Comparison of ENCODE assay signal across 8 cellular contexts in genomic region chr11:74726547-74727182, GRCh38. TPM values are rescaled to one million over a fixed set of nuclear protein-coding genes. Genes with fewer than 3 reads are reported as not detected.
DNase-seq lines count a peak whose midpoint lies in the region; ATAC-seq lines count a peak whose summit lies in the region.

No MANE protein-coding gene starts in this region.

- in situ Hi-C loops in SK-MEL-5 (cut with HindIII; ENCODE audit: low pct_unique_long_range_greater_than_20kb, low sequenced_read_pairs) = loop anchor here (10.0 to 25.0 kb wide), 2 partner anchors 114 to 252 kb away; no protein-coding TSS in a partner anchor

- DNase-seq in DMS114 treated with DMSO at 0.1 percent for 48 hours (lab: John Stamatoyannopoulos, UW; ENCODE audit: unreplicated experiment) (peak; percentile 43), M059J (ENCODE audit: low read depth) (peak; percentile 59), SK-MEL-5 (ENCODE audit: low read depth, low spot score) (peak; percentile 81), Right ventricle myocardium inferior (ENCODE audit: missing footprints) (peak; percentile 78), posterior cingulate gyrus (peak; percentile 49 to 96 (median 70)), GF-D8 (lab: John Stamatoyannopoulos, UW) (no peak)
- DNase-seq in activated naive CD4-positive, alpha-beta T cell treated with anti-CD3 and anti-CD28 coated beads, Interleukin-2, amount 50 U/mL, for 16 hours = peak; percentile 58

- peak; percentile 66 for ATAC-seq in GM21576 (IDR thresholded peaks at IDR 0.05; ENCODE audit: unreplicated experiment)
- peak; percentile 82 for ATAC-seq in Right ventricle myocardium inferior

- intact Hi-C loops in Right ventricle myocardium inferior (cut with DNase I) = loop anchor here (2.0 to 5.0 kb wide), 2 partner anchors 24 to 89 kb away; no protein-coding TSS in a partner anchor
- intact Hi-C loops in posterior cingulate gyrus (cut with DNase I) = loop anchor here (1.0 to 10.0 kb wide), 3 partner anchors 24 to 272 kb away; no protein-coding TSS in a partner anchor

RNA-seq across cellular contexts. Expression of gene CHRDL2, which starts 4.6 kb away (rescaled TPM):
- total RNA-seq in M059J (2014; rRNA removed; shearing (Covaris generic)) = not detected in 2 replicates
- 3.6 TPM in 1 of 2 replicates, not detected in the other for total RNA-seq in SK-MEL-5 (2014; rRNA removed; shearing (Covaris generic))
- polyA plus RNA-seq in SK-MEL-5 (2015; cell fraction: cytosol; rRNA removed) = not detected in 2 replicates
- polyA plus RNA-seq in SK-MEL-5 (2015; cell fraction: nucleus; rRNA removed) = not detected in 2 replicates
- total RNA-seq in Right ventricle myocardium inferior = 34.3 TPM

RNA-seq across cellular contexts. Expression of gene RNF169, which starts 22.0 kb away (rescaled TPM):
- 12.9 and 16.9 TPM in 2 replicates for total RNA-seq in M059J (2014; rRNA removed; shearing (Covaris generic))
- total RNA-seq in SK-MEL-5 (2014; rRNA removed; shearing (Covaris generic)) = 14.7 and 15.6 TPM in 2 replicates
- 5.1 and 9.0 TPM in 2 replicates for polyA plus RNA-seq in SK-MEL-5 (2015; cell fraction: cytosol; rRNA removed)
- 19.8 and 22.4 TPM in 2 replicates for polyA plus RNA-seq in SK-MEL-5 (2015; cell fraction: nucleus; rRNA removed)
- 10.4 TPM for total RNA-seq in Right ventricle myocardium inferior
